ENCODE assay signal across 2 cellular contexts in the genomic region with DNA sequence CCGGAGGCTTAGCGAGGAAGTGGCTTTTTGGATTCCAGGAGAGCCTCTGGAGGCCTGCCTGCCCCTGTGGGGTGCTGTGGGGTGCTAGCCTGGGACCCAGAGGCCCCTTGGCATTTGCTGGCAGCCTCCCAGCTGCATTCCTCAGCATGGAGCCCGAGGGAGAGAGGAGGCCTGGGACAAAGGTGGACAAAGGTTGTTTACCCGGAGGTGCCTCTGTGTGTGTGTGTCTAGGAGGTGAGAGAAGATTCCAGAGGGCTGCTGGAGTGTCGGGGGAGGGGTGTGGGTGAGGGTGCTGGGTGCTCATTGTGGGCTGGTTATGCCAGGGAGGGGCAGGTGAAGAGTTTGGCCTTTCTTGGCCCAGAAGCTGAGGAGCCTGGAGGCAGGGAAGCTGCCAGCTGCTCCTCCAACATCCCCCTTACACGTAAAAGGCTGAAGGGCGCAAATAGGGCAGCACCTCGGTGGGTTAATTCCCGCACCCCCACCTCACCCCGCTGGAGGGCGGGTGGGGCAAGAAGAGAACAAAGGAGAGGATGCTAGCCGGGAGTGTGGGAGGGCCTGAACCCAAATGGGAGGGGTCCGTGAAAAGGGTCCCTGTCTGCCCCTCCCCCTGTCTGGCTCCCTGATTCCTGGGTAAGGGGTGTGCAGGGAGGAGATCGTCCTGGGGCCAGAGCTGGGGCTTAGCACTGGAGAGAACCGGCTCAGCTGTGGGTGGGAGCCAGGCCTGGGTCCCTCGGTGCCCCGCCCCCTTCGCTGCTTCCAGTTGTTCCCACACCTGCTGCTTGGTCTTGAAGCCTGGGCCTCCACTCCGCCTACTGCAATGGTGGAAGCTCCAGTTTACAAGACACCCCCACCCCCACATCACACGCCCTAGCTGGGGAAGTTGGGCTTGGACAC.
TF ChIP-seq lines count a peak whose summit lies in the region.

No MANE protein-coding gene starts in this region.

TF ChIP-seq in HEK293, 187 proteins besides CTCF, POLR2A, EP300 and RAD21 (continued from another document and continues in another):
- TF ChIP-seq, protein P1, sequence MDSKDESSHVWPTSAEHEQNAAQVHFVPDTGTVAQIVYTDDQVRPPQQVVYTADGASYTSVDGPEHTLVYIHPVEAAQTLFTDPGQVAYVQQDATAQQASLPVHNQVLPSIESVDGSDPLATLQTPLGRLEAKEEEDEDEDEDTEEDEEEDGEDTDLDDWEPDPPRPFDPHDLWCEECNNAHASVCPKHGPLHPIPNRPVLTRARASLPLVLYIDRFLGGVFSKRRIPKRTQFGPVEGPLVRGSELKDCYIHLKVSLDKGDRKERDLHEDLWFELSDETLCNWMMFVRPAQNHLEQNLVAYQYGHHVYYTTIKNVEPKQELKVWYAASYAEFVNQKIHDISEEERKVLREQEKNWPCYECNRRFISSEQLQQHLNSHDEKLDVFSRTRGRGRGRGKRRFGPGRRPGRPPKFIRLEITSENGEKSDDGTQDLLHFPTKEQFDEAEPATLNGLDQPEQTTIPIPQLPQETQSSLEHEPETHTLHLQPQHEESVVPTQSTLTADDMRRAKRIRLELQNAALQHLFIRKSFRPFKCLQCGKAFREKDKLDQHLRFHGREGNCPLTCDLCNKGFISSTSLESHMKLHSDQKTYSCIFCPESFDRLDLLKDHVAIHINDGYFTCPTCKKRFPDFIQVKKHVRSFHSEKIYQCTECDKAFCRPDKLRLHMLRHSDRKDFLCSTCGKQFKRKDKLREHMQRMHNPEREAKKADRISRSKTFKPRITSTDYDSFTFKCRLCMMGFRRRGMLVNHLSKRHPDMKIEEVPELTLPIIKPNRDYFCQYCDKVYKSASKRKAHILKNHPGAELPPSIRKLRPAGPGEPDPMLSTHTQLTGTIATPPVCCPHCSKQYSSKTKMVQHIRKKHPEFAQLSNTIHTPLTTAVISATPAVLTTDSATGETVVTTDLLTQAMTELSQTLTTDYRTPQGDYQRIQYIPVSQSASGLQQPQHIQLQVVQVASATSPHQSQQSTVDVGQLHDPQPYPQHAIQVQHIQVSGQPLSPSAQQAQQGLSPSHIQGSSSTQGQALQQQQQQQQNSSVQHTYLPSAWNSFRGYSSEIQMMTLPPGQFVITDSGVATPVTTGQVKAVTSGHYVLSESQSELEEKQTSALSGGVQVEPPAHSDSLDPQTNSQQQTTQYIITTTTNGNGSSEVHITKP (tag by site-specific recombination; IDR thresholded peaks at IDR 0.05) = 0 out of 2 replicates have a peak, but pooled peaks have one; percentile 27
- no peak for TF ChIP-seq ZNF184 (tag by site-specific recombination; IDR thresholded peaks at IDR 0.05)
- TF ChIP-seq GLI4 (tag by site-specific recombination; IDR thresholded peaks at IDR 0.05) = no peak
- TF ChIP-seq ZNF202 (tag by site-specific recombination; IDR thresholded peaks at IDR 0.05; ENCODE audit: borderline replicate concordance) = no peak
- no peak for TF ChIP-seq PRDM1 (tag by site-specific recombination; IDR thresholded peaks at IDR 0.05)
- TF ChIP-seq ZBTB7A (tag by site-specific recombination; IDR thresholded peaks at IDR 0.05; ENCODE audit: low read depth) = no peak
- TF ChIP-seq GLIS1 (tag by site-specific recombination; IDR thresholded peaks at IDR 0.05) = peak; percentile 88
- TF ChIP-seq SALL2 (tag by site-specific recombination; IDR thresholded peaks at IDR 0.05; ENCODE audit: borderline replicate concordance) = no peak
- TF ChIP-seq ZNF510 (tag by site-specific recombination; IDR thresholded peaks at IDR 0.05; ENCODE audit: insufficient replicate concordance) = no peak
- peak; percentile 65; the same call in 1 of the 2 replicates for TF ChIP-seq ZIC2 (tag by site-specific recombination; IDR thresholded peaks at IDR 0.05)
- TF ChIP-seq ZNF558 (tag by site-specific recombination; IDR thresholded peaks at IDR 0.05) = no peak
- TF ChIP-seq ZEB2 (tag by site-specific recombination; IDR thresholded peaks at IDR 0.05) = no peak
- TF ChIP-seq ZNF501 (tag by site-specific recombination; IDR thresholded peaks at IDR 0.05) = no peak
- TF ChIP-seq ZNF354C (tag by site-specific recombination; IDR thresholded peaks at IDR 0.05; ENCODE audit: borderline replicate concordance, low read depth) = no peak
- TF ChIP-seq, protein P2, sequence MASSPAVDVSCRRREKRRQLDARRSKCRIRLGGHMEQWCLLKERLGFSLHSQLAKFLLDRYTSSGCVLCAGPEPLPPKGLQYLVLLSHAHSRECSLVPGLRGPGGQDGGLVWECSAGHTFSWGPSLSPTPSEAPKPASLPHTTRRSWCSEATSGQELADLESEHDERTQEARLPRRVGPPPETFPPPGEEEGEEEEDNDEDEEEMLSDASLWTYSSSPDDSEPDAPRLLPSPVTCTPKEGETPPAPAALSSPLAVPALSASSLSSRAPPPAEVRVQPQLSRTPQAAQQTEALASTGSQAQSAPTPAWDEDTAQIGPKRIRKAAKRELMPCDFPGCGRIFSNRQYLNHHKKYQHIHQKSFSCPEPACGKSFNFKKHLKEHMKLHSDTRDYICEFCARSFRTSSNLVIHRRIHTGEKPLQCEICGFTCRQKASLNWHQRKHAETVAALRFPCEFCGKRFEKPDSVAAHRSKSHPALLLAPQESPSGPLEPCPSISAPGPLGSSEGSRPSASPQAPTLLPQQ (tag by site-specific recombination; IDR thresholded peaks at IDR 0.05) = no peak
- no peak for TF ChIP-seq YY1 (tag by site-specific recombination; IDR thresholded peaks at IDR 0.05)
- no peak for TF ChIP-seq ZNF292 (tag by site-specific recombination; IDR thresholded peaks at IDR 0.05; ENCODE audit: borderline replicate concordance, low read depth)
- no peak for TF ChIP-seq SETDB1 (IDR thresholded peaks at IDR 0.05; ENCODE audit: insufficient read length, low read length)
- TF ChIP-seq ZNF335 (tag by site-specific recombination; conservative IDR thresholded peaks at IDR 0.05) = no peak
- no peak for TF ChIP-seq MZF1 (tag by site-specific recombination; IDR thresholded peaks at IDR 0.05; ENCODE audit: borderline replicate concordance)
- no peak for TF ChIP-seq ZNF350 (tag by site-specific recombination; IDR thresholded peaks at IDR 0.05)
- no peak for TF ChIP-seq ZNF174 (tag by site-specific recombination; IDR thresholded peaks at IDR 0.05)
- no peak for TF ChIP-seq ZNF629 (tag by site-specific recombination; IDR thresholded peaks at IDR 0.05)
- TF ChIP-seq HOXA7 (CRISPR knock-in tag; IDR thresholded peaks at IDR 0.05; ENCODE audit: borderline replicate concordance) = no peak

TF ChIP-seq in SK-N-SH, 30 proteins besides CTCF, POLR2A, EP300 and RAD21 (continued from another document):
- TF ChIP-seq, protein P3, sequence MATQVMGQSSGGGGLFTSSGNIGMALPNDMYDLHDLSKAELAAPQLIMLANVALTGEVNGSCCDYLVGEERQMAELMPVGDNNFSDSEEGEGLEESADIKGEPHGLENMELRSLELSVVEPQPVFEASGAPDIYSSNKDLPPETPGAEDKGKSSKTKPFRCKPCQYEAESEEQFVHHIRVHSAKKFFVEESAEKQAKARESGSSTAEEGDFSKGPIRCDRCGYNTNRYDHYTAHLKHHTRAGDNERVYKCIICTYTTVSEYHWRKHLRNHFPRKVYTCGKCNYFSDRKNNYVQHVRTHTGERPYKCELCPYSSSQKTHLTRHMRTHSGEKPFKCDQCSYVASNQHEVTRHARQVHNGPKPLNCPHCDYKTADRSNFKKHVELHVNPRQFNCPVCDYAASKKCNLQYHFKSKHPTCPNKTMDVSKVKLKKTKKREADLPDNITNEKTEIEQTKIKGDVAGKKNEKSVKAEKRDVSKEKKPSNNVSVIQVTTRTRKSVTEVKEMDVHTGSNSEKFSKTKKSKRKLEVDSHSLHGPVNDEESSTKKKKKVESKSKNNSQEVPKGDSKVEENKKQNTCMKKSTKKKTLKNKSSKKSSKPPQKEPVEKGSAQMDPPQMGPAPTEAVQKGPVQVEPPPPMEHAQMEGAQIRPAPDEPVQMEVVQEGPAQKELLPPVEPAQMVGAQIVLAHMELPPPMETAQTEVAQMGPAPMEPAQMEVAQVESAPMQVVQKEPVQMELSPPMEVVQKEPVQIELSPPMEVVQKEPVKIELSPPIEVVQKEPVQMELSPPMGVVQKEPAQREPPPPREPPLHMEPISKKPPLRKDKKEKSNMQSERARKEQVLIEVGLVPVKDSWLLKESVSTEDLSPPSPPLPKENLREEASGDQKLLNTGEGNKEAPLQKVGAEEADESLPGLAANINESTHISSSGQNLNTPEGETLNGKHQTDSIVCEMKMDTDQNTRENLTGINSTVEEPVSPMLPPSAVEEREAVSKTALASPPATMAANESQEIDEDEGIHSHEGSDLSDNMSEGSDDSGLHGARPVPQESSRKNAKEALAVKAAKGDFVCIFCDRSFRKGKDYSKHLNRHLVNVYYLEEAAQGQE (IDR thresholded peaks at IDR 0.05; ENCODE audit: low read depth, low read length) = no peak
- TF ChIP-seq RXRA (IDR thresholded peaks at IDR 0.05; ENCODE audit: borderline replicate concordance, low read depth) (no peak), MEF2A (IDR thresholded peaks at IDR 0.05; ENCODE audit: borderline replicate concordance, low read depth) (no peak), TAF1 (IDR thresholded peaks at IDR 0.05; ENCODE audit: borderline replicate concordance, low read depth, low read length) (no peak; the same call in 1 of the 2 replicates), EZH2phosphoT487 (IDR thresholded peaks at IDR 0.05; ENCODE audit: borderline replicate concordance, low read depth) (no peak), TCF12 (IDR thresholded peaks at IDR 0.05) (no peak), RCOR1 (IDR thresholded peaks at IDR 0.05; ENCODE audit: low read length) (no peak), ELF1 (IDR thresholded peaks at IDR 0.05) (no peak), SIN3A (IDR thresholded peaks at IDR 0.05; ENCODE audit: borderline replicate concordance, low read depth, low read length) (no peak; the same call in 1 of the 2 replicates), MXI1 (IDR thresholded peaks at IDR 0.05; ENCODE audit: low read depth, low read length) (no peak), NFIC (IDR thresholded peaks at IDR 0.05; ENCODE audit: borderline replicate concordance) (no peak; the same call in 1 of the 2 replicates)
- TF ChIP-seq, protein P4, sequence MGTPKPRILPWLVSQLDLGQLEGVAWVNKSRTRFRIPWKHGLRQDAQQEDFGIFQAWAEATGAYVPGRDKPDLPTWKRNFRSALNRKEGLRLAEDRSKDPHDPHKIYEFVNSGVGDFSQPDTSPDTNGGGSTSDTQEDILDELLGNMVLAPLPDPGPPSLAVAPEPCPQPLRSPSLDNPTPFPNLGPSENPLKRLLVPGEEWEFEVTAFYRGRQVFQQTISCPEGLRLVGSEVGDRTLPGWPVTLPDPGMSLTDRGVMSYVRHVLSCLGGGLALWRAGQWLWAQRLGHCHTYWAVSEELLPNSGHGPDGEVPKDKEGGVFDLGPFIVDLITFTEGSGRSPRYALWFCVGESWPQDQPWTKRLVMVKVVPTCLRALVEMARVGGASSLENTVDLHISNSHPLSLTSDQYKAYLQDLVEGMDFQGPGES (IDR thresholded peaks at IDR 0.05; ENCODE audit: low read depth, low read length) = no peak
- TF ChIP-seq, protein P5, sequence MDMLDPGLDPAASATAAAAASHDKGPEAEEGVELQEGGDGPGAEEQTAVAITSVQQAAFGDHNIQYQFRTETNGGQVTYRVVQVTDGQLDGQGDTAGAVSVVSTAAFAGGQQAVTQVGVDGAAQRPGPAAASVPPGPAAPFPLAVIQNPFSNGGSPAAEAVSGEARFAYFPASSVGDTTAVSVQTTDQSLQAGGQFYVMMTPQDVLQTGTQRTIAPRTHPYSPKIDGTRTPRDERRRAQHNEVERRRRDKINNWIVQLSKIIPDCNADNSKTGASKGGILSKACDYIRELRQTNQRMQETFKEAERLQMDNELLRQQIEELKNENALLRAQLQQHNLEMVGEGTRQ (IDR thresholded peaks at IDR 0.05; ENCODE audit: borderline replicate concordance, low read depth, low read length) = no peak
TF ChIP-seq in SK-N-SH: peak in this region for 0.
